In the genomic region with DNA sequence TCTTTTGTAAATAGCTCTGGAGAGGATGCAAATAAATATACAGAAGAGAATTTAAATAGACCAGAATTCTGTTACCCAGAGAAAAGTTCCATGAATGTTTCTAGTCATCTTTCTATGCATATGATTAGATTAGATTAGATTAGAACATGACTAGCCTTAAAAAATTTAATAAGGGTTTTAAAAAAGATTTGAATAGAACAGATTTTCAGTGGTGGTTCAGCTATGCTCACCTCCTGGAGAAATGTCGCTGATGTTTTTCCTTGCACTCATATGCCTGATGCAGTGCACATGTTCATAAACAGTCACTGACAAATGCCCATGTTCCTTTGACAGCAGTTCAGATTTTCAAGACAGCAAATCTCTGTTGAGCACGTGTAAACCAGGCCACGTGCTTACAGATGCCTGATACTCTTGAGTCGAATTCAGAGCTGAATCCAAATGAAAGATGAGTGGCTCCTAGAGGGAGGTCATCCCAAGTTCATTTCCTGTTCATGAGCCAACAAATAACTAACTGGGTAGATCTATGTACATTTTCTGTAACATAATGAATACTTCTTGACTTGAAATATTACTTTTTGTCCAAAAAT, we compare ENCODE assay signal across 18 cellular contexts. TPM values are rescaled to one million over a fixed set of nuclear protein-coding genes. Genes with fewer than 3 reads are reported as not detected.
DNase-seq lines count a peak whose midpoint lies in the region; ATAC-seq and TF ChIP-seq lines count a peak whose summit lies in the region.
"Had no signal": no experiment of that assay in that cellular context is flagged by ENCODE, and none has a peak within 500 bp of the region (broad histone marks: within the 10 kb centered on the region; RNA-seq: fewer than 3 reads in every experiment).

No MANE protein-coding gene starts in this region.

- DNase-seq in CD4-positive, CD25-positive, alpha-beta regulatory T cell = peak in 1 of 3 donors; percentile 22
- DNase-seq in GM12865 (ENCODE audit: low read depth) = peak; percentile 40
- peak; percentile 81 for DNase-seq in RPMI8226
- peak; percentile 67 for DNase-seq in fibroblast of the aortic adventitia (ENCODE audit: low read depth)
- no peak for DNase-seq in middle frontal gyrus (ENCODE audit: extremely low spot score, low spot score)
- DNase-seq in KBM-7 = no peak
- DNase-seq in CD14-positive monocyte (ENCODE audit: low spot score) = no peak
- DNase-seq in OCI-M1 (lab: John Stamatoyannopoulos, UW) = no peak
- DNase-seq: activated CD8-positive, alpha-beta memory T cell treated with anti-CD3 and anti-CD28 coated beads, Interleukin-2, amount 50 U/mL, for 4 hours; DND-41; erythroblast; KG1; kidney; NCI-H748 treated with DMSO at 0.1 percent for 48 hours; small intestine had no signal

- intact Hi-C loops in CD14-positive monocyte (cut with micrococcal nuclease) = no loop called here

- peaks cover 27% of the 10 kb centered on the region for H3K36me3 Mint-ChIP-seq in CD4-positive, CD25-positive, alpha-beta regulatory T cell
- H3K36me3 Mint-ChIP-seq in CD14-positive monocyte = peaks cover 3 to 14% of the 10 kb centered on the region in 2 donors

- in situ Hi-C loops in KBM-7 (cut with MboI; ENCODE audit: low pct_unique_long_range_greater_than_20kb, low sequenced_read_pairs) = no loop called here

- H3K4me3 Mint-ChIP-seq in CD4-positive, CD25-positive, alpha-beta regulatory T cell = no peak overlapping the region
- H3K4me3 Mint-ChIP-seq in CD14-positive monocyte = no peak overlapping the region
- H3K4me3 Mint-ChIP-seq: brain; neural crest cell; T-helper 1 cell treated with Interleukin-12 subunit alpha and Interleukin-12 subunit beta and Interleukin-4 antibody, amounts not matched to agents 30 μg/mL and 1 μg/mL, for 36 hours had no signal

- H3K27me3 Mint-ChIP-seq in CD4-positive, CD25-positive, alpha-beta regulatory T cell = no peaks in the 10 kb centered on the region
- H3K27me3 Mint-ChIP-seq in CD14-positive monocyte (ENCODE audit: low read depth in 3 of 3) = no peaks in the 10 kb centered on the region
- H3K27me3 Mint-ChIP-seq: brain had no signal

- peaks cover 38% of the 10 kb centered on the region for H3K36me3 ChIP-seq in CD4-positive, CD25-positive, alpha-beta regulatory T cell (ENCODE audit: control insufficient read depth, insufficient read depth, low read length)

- no peak for ATAC-seq in CD4-positive, CD25-positive, alpha-beta regulatory T cell (ENCODE audit: low read depth in 2 of 2)

- H3K27ac ChIP-seq in CD4-positive, CD25-positive, alpha-beta regulatory T cell (ENCODE audit: insufficient read depth, low read length, poor library complexity, severe bottlenecking) = no peak overlapping the region

- TF ChIP-seq CTCF in GM12865 (IDR thresholded peaks at IDR 0.05; ENCODE audit: insufficient read depth, low read depth, low read length, missing control alignments) (no peak), fibroblast of the aortic adventitia (IDR thresholded peaks at IDR 0.05; ENCODE audit: insufficient read depth, low read length) (no peak), CD14-positive monocyte (IDR thresholded peaks at IDR 0.05) (no peak)

- peak overlapping the region in 2 of 3 donors; percentile 26 to 73 for H3K27ac Mint-ChIP-seq in CD4-positive, CD25-positive, alpha-beta regulatory T cell
- H3K27ac Mint-ChIP-seq in CD14-positive monocyte = peak overlapping the region in 1 of 7 donors; percentile 5
- H3K27ac Mint-ChIP-seq: brain; T-helper 1 cell treated with Interleukin-12 subunit alpha and Interleukin-12 subunit beta and Interleukin-4 antibody, amounts not matched to agents 30 μg/mL and 1 μg/mL, for 36 hours had no signal

- no peaks in the 10 kb centered on the region for H3K9me3 Mint-ChIP-seq in CD4-positive, CD25-positive, alpha-beta regulatory T cell
- H3K9me3 Mint-ChIP-seq in CD14-positive monocyte = no peaks in the 10 kb centered on the region
- H3K9me3 Mint-ChIP-seq: brain; neural crest cell; T-helper 1 cell treated with Interleukin-12 subunit alpha and Interleukin-12 subunit beta and Interleukin-4 antibody, amounts not matched to agents 30 μg/mL and 1 μg/mL, for 36 hours had no signal

- peaks cover 10 to 34% (median 23%) of the 10 kb centered on the region in 4 donors for H3K4me1 Mint-ChIP-seq in CD4-positive, CD25-positive, alpha-beta regulatory T cell
- peaks cover 36% of the 10 kb centered on the region for H3K4me1 Mint-ChIP-seq in CD14-positive monocyte
- H3K4me1 Mint-ChIP-seq: neural crest cell had no signal

- peaks cover 5% of the 10 kb centered on the region for H3K4me1 ChIP-seq in CD4-positive, CD25-positive, alpha-beta regulatory T cell (ENCODE audit: control insufficient read depth, insufficient read depth, low read length, poor library complexity, severe bottlenecking)

- H3K27me3 ChIP-seq in CD4-positive, CD25-positive, alpha-beta regulatory T cell (ENCODE audit: control insufficient read depth, insufficient read depth, low read length) = no peaks in the 10 kb centered on the region

- H3K9me3 ChIP-seq in CD4-positive, CD25-positive, alpha-beta regulatory T cell (ENCODE audit: control insufficient read depth in 2 of 2, low read length in 2 of 2) = no peaks in the 10 kb centered on the region

- no peak overlapping the region for H3K4me3 ChIP-seq in CD4-positive, CD25-positive, alpha-beta regulatory T cell (ENCODE audit: low read depth, low read length)
- H3K4me3 ChIP-seq in GM12865 (ENCODE audit: low read depth, low read length) = no peak overlapping the region
- H3K4me3 ChIP-seq in fibroblast of the aortic adventitia (ENCODE audit: low read depth, low read length) = no peak overlapping the region

RNA-seq across cellular contexts. Expression of a gene that starts 19.9 kb away (rescaled TPM):
- total RNA-seq in CD4-positive, CD25-positive, alpha-beta regulatory T cell = 79.7 TPM
- polyA plus RNA-seq in CD4-positive, CD25-positive, alpha-beta regulatory T cell = 10 to 100 TPM; 23.1 to 28.4 (median 23.4) TPM
- total RNA-seq in fibroblast of the aortic adventitia (ENCODE audit: low replicate concordance) = 0.09 and 0.74 TPM in 2 replicates
- polyA plus RNA-seq in CD14-positive monocyte = 10 to 100 TPM; 10.4 to 16.2 TPM

RNA-seq across cellular contexts. Expression of a gene that starts 50.2 kb away (rescaled TPM):
- 77.4 TPM for total RNA-seq in CD4-positive, CD25-positive, alpha-beta regulatory T cell
- polyA plus RNA-seq in CD4-positive, CD25-positive, alpha-beta regulatory T cell = 100 to 1,000 TPM in 1 of 4 donors, 10 to 100 TPM in 3; 47.5 to 111 (median 64.7) TPM
- 9.9 and 11.0 TPM in 2 replicates for total RNA-seq in fibroblast of the aortic adventitia (ENCODE audit: low replicate concordance)
- polyA plus RNA-seq in CD14-positive monocyte = 100 to 1,000 TPM; 125 to 138 TPM
- total RNA-seq: neural crest cell had no signal

RNA-seq across cellular contexts. Expression of a gene that starts 57.8 kb away (rescaled TPM):
- 132 TPM for total RNA-seq in CD4-positive, CD25-positive, alpha-beta regulatory T cell
- 100 to 1,000 TPM in 3 of 4 donors, 10 to 100 TPM in 1; 83.8 to 106 (median 102) TPM for polyA plus RNA-seq in CD4-positive, CD25-positive, alpha-beta regulatory T cell
- total RNA-seq in fibroblast of the aortic adventitia (ENCODE audit: low replicate concordance) = 0.54 and 1.1 TPM in 2 replicates
- 100 to 1,000 TPM; 166 to 267 TPM for polyA plus RNA-seq in CD14-positive monocyte
- total RNA-seq: neural crest cell had no signal

Comparison
In these comparisons a context has a peak if more than half of its experiments do, and no peak if none do; other contexts are left out.
1. DNase-seq: peak in GM12865 (single experiment), RPMI8226 (single experiment) and fibroblast of the aortic adventitia (single experiment); none in middle frontal gyrus (single experiment), KBM-7 (single experiment), CD14-positive monocyte (single experiment) and OCI-M1 (single experiment).
2. RNA of a gene that starts 19.9 kb away (total RNA-seq): 79.7 TPM in CD4-positive, CD25-positive, alpha-beta regulatory T cell (single experiment); 0.09 to 0.74 TPM in fibroblast of the aortic adventitia; every median in the first group is over 10 times any median in the second.
3. RNA of a gene that starts 57.8 kb away (total RNA-seq): 132 TPM in CD4-positive, CD25-positive, alpha-beta regulatory T cell (single experiment); 0.54 to 1.1 TPM in fibroblast of the aortic adventitia; every median in the first group is over 10 times any median in the second.